Comparison of ENCODE assay signal across 28 cellular contexts in genomic region chr12:115891551-115891950, GRCh38.
"Had no signal": no experiment of that assay in that cellular context is flagged by ENCODE, and none has a peak within 500 bp of the region (broad histone marks: within the 10 kb centered on the region; RNA-seq: fewer than 3 reads in every experiment).

No MANE protein-coding gene starts in this region.

- H3K27ac ChIP-seq: esophagus muscularis mucosa, foreskin keratinocyte, heart left ventricle, left ventricle myocardium inferior, stomach, thyroid gland, WERI-Rb-1 had no signal

- H3K36me3 Mint-ChIP-seq: activated naive CD4-positive, alpha-beta T cell treated with anti-CD3 and anti-CD28 coated beads, Interleukin-2, amount 50 U/mL, for 24 hours; naive thymus-derived CD8-positive, alpha-beta T cell; stimulated activated naive B cell treated with anti-CD40 and anti-IgM and Interleukin-4, amounts not matched to agents 10 μg/mL and 1 μg/mL and 100 μg/mL, for 72 hours had no signal

- H3K4me3 ChIP-seq: esophagus muscularis mucosa, heart left ventricle, left ventricle myocardium inferior, lung, stomach, thyroid gland had no signal

- H3K36me3 ChIP-seq: esophagus muscularis mucosa, heart left ventricle, left ventricle myocardium inferior, stomach, thyroid gland, WERI-Rb-1 had no signal

- H3K9me3 Mint-ChIP-seq: activated CD8-positive, alpha-beta T cell treated with anti-CD3 and anti-CD28 coated beads for 36 hours; activated naive CD8-positive, alpha-beta T cell treated with anti-CD3 and anti-CD28 coated beads, Interleukin-2, amount 50 U/mL, for 24 hours; activated T-helper 2 cell treated with anti-CD3 and anti-CD28 coated beads, Interferon-gamma antibody, Interleukin-2, Interleukin-4, amounts not matched to agents 10 μg/mL and 5 μg/mL and 100 μg/mL, durations not matched to agents 14 hours and 24 hours and 36 hours; dendritic cell treated with granulocyte-macrophage colony-stimulating factor and Interleukin-4, amounts not matched to agents 40 ng/mL and 50 ng/mL, for 4 days had no signal

- H3K27me3 ChIP-seq: foreskin keratinocyte, thyroid gland had no signal

- H3K27ac Mint-ChIP-seq: activated CD8-positive, alpha-beta T cell treated with anti-CD3 and anti-CD28 coated beads for 36 hours; activated naive CD4-positive, alpha-beta T cell treated with anti-CD3 and anti-CD28 coated beads, Interleukin-2, amount 50 U/mL, for 24 hours; activated naive CD8-positive, alpha-beta T cell treated with anti-CD3 and anti-CD28 coated beads, Interleukin-2, amount 50 U/mL, for 24 hours; activated T-helper 2 cell treated with anti-CD3 and anti-CD28 coated beads, Interferon-gamma antibody, Interleukin-2, Interleukin-4, amounts not matched to agents 10 μg/mL and 5 μg/mL and 100 μg/mL, durations not matched to agents 14 hours and 24 hours and 36 hours; dendritic cell treated with granulocyte-macrophage colony-stimulating factor and Interleukin-4, amounts not matched to agents 40 ng/mL and 50 ng/mL, for 4 days; naive thymus-derived CD8-positive, alpha-beta T cell; stimulated activated naive B cell treated with anti-CD40 and anti-IgM and Interleukin-4, amounts not matched to agents 10 μg/mL and 1 μg/mL and 100 μg/mL, for 72 hours had no signal

- H3K9me3 ChIP-seq: esophagus muscularis mucosa, heart left ventricle, left ventricle myocardium inferior, thyroid gland had no signal

- H3K4me1 ChIP-seq: esophagus muscularis mucosa, foreskin keratinocyte, heart left ventricle, left ventricle myocardium inferior, stomach, thyroid gland had no signal

- ATAC-seq: activated CD8-positive, alpha-beta T cell treated with anti-CD3 and anti-CD28 coated beads for 36 hours; activated naive CD8-positive, alpha-beta T cell treated with anti-CD3 and anti-CD28 coated beads, Interleukin-2, amount 50 U/mL, for 24 hours; foreskin keratinocyte; heart left ventricle; naive thymus-derived CD8-positive, alpha-beta T cell; right cardiac atrium; stimulated activated naive B cell treated with anti-CD40 and anti-IgM and Interleukin-4, amounts not matched to agents 10 μg/mL and 1 μg/mL and 100 μg/mL, for 72 hours had no signal

- H3K4me1 Mint-ChIP-seq: activated naive CD4-positive, alpha-beta T cell treated with anti-CD3 and anti-CD28 coated beads, Interleukin-2, amount 50 U/mL, for 24 hours; activated naive CD8-positive, alpha-beta T cell treated with anti-CD3 and anti-CD28 coated beads, Interleukin-2, amount 50 U/mL, for 24 hours; naive thymus-derived CD8-positive, alpha-beta T cell; stimulated activated naive B cell treated with anti-CD40 and anti-IgM and Interleukin-4, amounts not matched to agents 10 μg/mL and 1 μg/mL and 100 μg/mL, for 72 hours had no signal

- FAIRE-seq: TTC549 had no signal

- DNase-seq: activated CD4-positive, alpha-beta T cell treated with anti-CD3 and anti-CD28 coated beads, Interleukin-2, amount 50 U/mL, for 1 hour; activated CD8-positive, alpha-beta T cell treated with anti-CD3 and anti-CD28 coated beads for 36 hours; activated naive CD8-positive, alpha-beta T cell treated with anti-CD3 and anti-CD28 coated beads, Interleukin-2, amount 50 U/mL, for 24 hours; activated T-cell treated with anti-CD3 and anti-CD28 coated beads, Interleukin-2, amount 50 U/mL, for 48 hours; amygdala; central memory CD4-positive, alpha-beta T cell; foreskin keratinocyte; heart left ventricle; hypothalamus; left ventricle myocardium inferior; midbrain; naive thymus-derived CD8-positive, alpha-beta T cell; right cardiac atrium; stimulated activated CD4-positive, alpha-beta T cell treated with anti-CD3 and anti-CD28 coated beads, Interleukin-15, amount 100 ng/mL, for 24 hours; stimulated activated CD4-positive, alpha-beta T cell treated with anti-CD3 and anti-CD28 coated beads, Interleukin-2, amount 100 ng/mL, for 24 hours; stimulated activated naive B cell treated with anti-CD40 and anti-IgM and Interleukin-4, amounts not matched to agents 10 μg/mL and 1 μg/mL and 100 μg/mL, for 72 hours; stomach; T-helper 1 cell; T-helper 9 cell; thyroid gland; WERI-Rb-1 had no signal

- H3K4me3 Mint-ChIP-seq: activated CD8-positive, alpha-beta T cell treated with anti-CD3 and anti-CD28 coated beads for 36 hours; activated naive CD4-positive, alpha-beta T cell treated with anti-CD3 and anti-CD28 coated beads, Interleukin-2, amount 50 U/mL, for 24 hours; activated naive CD8-positive, alpha-beta T cell treated with anti-CD3 and anti-CD28 coated beads, Interleukin-2, amount 50 U/mL, for 24 hours; dendritic cell treated with granulocyte-macrophage colony-stimulating factor and Interleukin-4, amounts not matched to agents 40 ng/mL and 50 ng/mL, for 4 days; naive thymus-derived CD8-positive, alpha-beta T cell; neural crest cell; stimulated activated naive B cell treated with anti-CD40 and anti-IgM and Interleukin-4, amounts not matched to agents 10 μg/mL and 1 μg/mL and 100 μg/mL, for 72 hours had no signal
